15 cellular contexts compared by ENCODE assay signal in genomic region chr18:68494802-68495560, GRCh38.
DNase-seq lines count a peak whose midpoint lies in the region; ATAC-seq, FAIRE-seq and TF ChIP-seq lines count a peak whose summit lies in the region.
"Had no signal": no experiment of that assay in that cellular context is flagged by ENCODE, and none has a peak within 500 bp of the region (broad histone marks: within the 10 kb centered on the region; RNA-seq: fewer than 3 reads in every experiment).

No MANE protein-coding gene starts in this region.

- no peak for DNase-seq in D721Med (ENCODE audit: insufficient read length, low spot score)
- DNase-seq in RPMI7951 (ENCODE audit: low read depth) = peak; percentile 71
- peak; percentile 98 for DNase-seq in fibroblast of the aortic adventitia (ENCODE audit: low read depth)
- DNase-seq in osteoblast (ENCODE audit: insufficient read length, low spot score, missing footprints) = peak; percentile 65
- DNase-seq in WERI-Rb-1 = no peak
- no peak for DNase-seq in NCI-H2029 treated with DMSO at 0.1 percent for 48 hours (lab: John Stamatoyannopoulos, UW)
- DNase-seq: activated naive CD8-positive, alpha-beta T cell treated with anti-CD3 and anti-CD28 coated beads, Interleukin-2, amount 10 ng/mL, durations not matched to agents 7 days and 5 days; Caco-2; NCI-H1436 treated with DMSO at 0.1 percent for 48 hours; Peyer's patch; thyroid gland had no signal

- H3K36me3 ChIP-seq in osteoblast (ENCODE audit: insufficient read depth, low read length) = no peaks in the 10 kb centered on the region
- no peaks in the 10 kb centered on the region for H3K36me3 ChIP-seq in WERI-Rb-1
- H3K36me3 ChIP-seq: Peyer's patch, thyroid gland had no signal

- H2AFZ ChIP-seq in osteoblast (ENCODE audit: low read length) = peak overlapping the region; percentile 26

- no peak overlapping the region for H3K4me2 ChIP-seq in osteoblast (ENCODE audit: insufficient read depth, low read length)

- H3K27me3 ChIP-seq in osteoblast (ENCODE audit: insufficient read depth, low read length) (no peaks in the 10 kb centered on the region), WERI-Rb-1 (ENCODE audit: insufficient read depth, low read depth, severe bottlenecking) (no peaks in the 10 kb centered on the region)
- H3K27me3 ChIP-seq: Peyer's patch, thyroid gland had no signal

- H4K20me1 ChIP-seq in osteoblast (ENCODE audit: insufficient read depth, low read length) = no peaks in the 10 kb centered on the region

- no peak for TF ChIP-seq CTCF in D721Med (IDR thresholded peaks at IDR 0.05; ENCODE audit: insufficient read depth, missing control alignments)
- TF ChIP-seq CTCF in fibroblast of the aortic adventitia (IDR thresholded peaks at IDR 0.05; ENCODE audit: insufficient read depth, low read length) = peak; percentile 27
- no peak for TF ChIP-seq CTCF in osteoblast (IDR thresholded peaks at IDR 0.05; ENCODE audit: extremely low read depth, low read depth, low read length)
- no peak for TF ChIP-seq CTCF in WERI-Rb-1 (IDR thresholded peaks at IDR 0.05; ENCODE audit: low read depth, low read length)

- H3K4me1 ChIP-seq in osteoblast (ENCODE audit: insufficient read depth, low read length) = peaks cover 5% of the 10 kb centered on the region
- H3K4me1 ChIP-seq: Caco-2, Peyer's patch, thyroid gland had no signal

- ATAC-seq in HG02610 (IDR thresholded peaks at IDR 0.05; ENCODE audit: unreplicated experiment) (no peak), GM21423 (IDR thresholded peaks at IDR 0.05; ENCODE audit: unreplicated experiment) (no peak)
- ATAC-seq: activated CD4-positive, CD25-positive, alpha-beta regulatory T cell treated with anti-CD3 and anti-CD28 coated beads, Interleukin-2, amount 50 U/mL, for 24 hours had no signal

- no peaks in the 10 kb centered on the region for H3K79me2 ChIP-seq in osteoblast (ENCODE audit: insufficient read depth, low read length)

- no peak overlapping the region for H3K4me3 ChIP-seq in fibroblast of the aortic adventitia (ENCODE audit: low read depth, low read length)
- no peak overlapping the region for H3K4me3 ChIP-seq in osteoblast (ENCODE audit: insufficient read depth, low read length)
- H3K4me3 ChIP-seq in WERI-Rb-1 (ENCODE audit: low read depth, low read length) = no peak overlapping the region
- H3K4me3 ChIP-seq: Peyer's patch, thyroid gland had no signal

- H3K27ac ChIP-seq in osteoblast (ENCODE audit: low read depth, low read length) = peak overlapping the region; percentile 29
- H3K27ac ChIP-seq in WERI-Rb-1 = no peak overlapping the region
- H3K27ac ChIP-seq: Peyer's patch, thyroid gland had no signal

- H3K9me3 ChIP-seq in osteoblast (ENCODE audit: low read depth, low read length) (no peaks in the 10 kb centered on the region), WERI-Rb-1 (ENCODE audit: severe bottlenecking) (no peaks in the 10 kb centered on the region)
- H3K9me3 ChIP-seq: Caco-2, Peyer's patch, thyroid gland had no signal

- FAIRE-seq in D721Med (lab: Jason Lieb, UNC) = peak; percentile 93
- FAIRE-seq: GM18507 had no signal

Comparison
In these comparisons a context has a peak if more than half of its experiments do, and no peak if none do; other contexts are left out.
1. DNase-seq: peak in RPMI7951 (single experiment), fibroblast of the aortic adventitia (single experiment) and osteoblast (single experiment); none in D721Med (single experiment), WERI-Rb-1 (single experiment) and NCI-H2029 treated with DMSO at 0.1 percent for 48 hours (single experiment).